Comparison of ENCODE assay signal across 34 cellular contexts in the genomic region with DNA sequence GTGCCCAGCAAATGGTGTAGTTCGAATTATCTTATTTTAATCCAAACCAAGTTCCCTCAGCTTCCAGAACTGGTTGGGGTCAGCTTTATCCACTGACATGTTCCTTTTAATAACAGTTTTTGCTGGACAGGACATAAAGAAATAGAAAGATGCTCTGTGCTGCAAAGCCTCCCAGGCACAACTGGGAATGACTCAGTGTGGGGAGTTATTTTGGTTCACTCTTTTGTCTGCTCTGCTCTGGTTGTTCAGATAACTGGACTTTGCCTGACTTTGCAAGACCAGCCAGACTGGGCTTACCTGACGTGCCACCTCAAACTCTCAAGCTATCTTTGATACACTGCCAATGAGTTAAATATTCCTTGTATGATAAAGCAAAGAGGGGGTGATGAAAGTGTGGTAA. TPM values are rescaled to one million over a fixed set of nuclear protein-coding genes. Genes with fewer than 3 reads are reported as not detected.
"Had no signal": no experiment of that assay in that cellular context is flagged by ENCODE, and none has a peak within 500 bp of the region (broad histone marks: within the 10 kb centered on the region; RNA-seq: fewer than 3 reads in every experiment).

No MANE protein-coding gene starts in this region.

- H3K9me3 ChIP-seq: ovary, psoas muscle, right lobe of liver, sigmoid colon, spleen, suprapubic skin, testis, tibial artery, transverse colon, upper lobe of left lung, uterus had no signal

- H3K79me2 ChIP-seq: parathyroid adenoma had no signal

- H3K4me3 ChIP-seq: neural progenitor cell, ovary, psoas muscle, right lobe of liver, sigmoid colon, skin epidermis, smooth muscle cell, spleen, suprapubic skin, testis, tibial artery, transverse colon, upper lobe of left lung, uterus had no signal

- H3K27ac Mint-ChIP-seq: naive thymus-derived CD4-positive, alpha-beta T cell; natural killer cell; nephron; neural progenitor cell; progenitor cell of endocrine pancreas; stimulated activated memory B cell treated with anti-CD40 and anti-IgM and Interleukin-4, amounts not matched to agents 10 μg/mL and 1 μg/mL and 100 μg/mL, for 72 hours; stimulated activated naive CD8-positive, alpha-beta T cell treated with anti-CD3 and anti-CD28 coated beads, Interleukin-15, amount 100 ng/mL, for 72 hours had no signal

- H3K9ac ChIP-seq: neural progenitor cell, parathyroid adenoma had no signal

- H2AFZ ChIP-seq: neural progenitor cell, parathyroid adenoma had no signal

- H3K4me1 ChIP-seq: neural progenitor cell, parathyroid adenoma, right lobe of liver, sigmoid colon, spleen, suprapubic skin, testis, tibial artery, transverse colon, upper lobe of left lung, uterus had no signal

- H3K27me3 ChIP-seq: neural progenitor cell, ovary, right lobe of liver, testis, upper lobe of left lung, uterus had no signal

- ATAC-seq: naive thymus-derived CD4-positive, alpha-beta T cell; natural killer cell; right cardiac atrium; right lobe of liver; stimulated activated memory B cell treated with anti-CD40 and anti-IgM and Interleukin-4, amounts not matched to agents 10 μg/mL and 1 μg/mL and 100 μg/mL, for 72 hours; stimulated activated naive CD8-positive, alpha-beta T cell treated with anti-CD3 and anti-CD28 coated beads, Interleukin-15, amount 100 ng/mL, for 72 hours; stimulated activated naive CD8-positive, alpha-beta T cell treated with anti-CD3 and anti-CD28 coated beads, Interleukin-15, Interleukin-2, amounts not matched to agents 100 U/mL and 50 U/mL, for 24 hours had no signal

- H3K4me1 Mint-ChIP-seq: naive thymus-derived CD4-positive, alpha-beta T cell; natural killer cell; nephron; stimulated activated memory B cell treated with anti-CD40 and anti-IgM and Interleukin-4, amounts not matched to agents 10 μg/mL and 1 μg/mL and 100 μg/mL, for 72 hours; stimulated activated naive CD8-positive, alpha-beta T cell treated with anti-CD3 and anti-CD28 coated beads, Interleukin-15, amount 100 ng/mL, for 72 hours had no signal

- H3K36me3 ChIP-seq: neural progenitor cell, ovary, right lobe of liver, sigmoid colon, spleen, suprapubic skin, tibial artery, transverse colon, upper lobe of left lung, uterus had no signal

- H3K9me3 Mint-ChIP-seq: nephron; neural progenitor cell; stimulated activated naive CD8-positive, alpha-beta T cell treated with anti-CD3 and anti-CD28 coated beads, Interleukin-15, amount 100 ng/mL, for 72 hours had no signal

- H3K4me3 Mint-ChIP-seq: naive thymus-derived CD4-positive, alpha-beta T cell; natural killer cell; nephron; neural progenitor cell; stimulated activated memory B cell treated with anti-CD40 and anti-IgM and Interleukin-4, amounts not matched to agents 10 μg/mL and 1 μg/mL and 100 μg/mL, for 72 hours; stimulated activated naive CD8-positive, alpha-beta T cell treated with anti-CD3 and anti-CD28 coated beads, Interleukin-15, amount 100 ng/mL, for 72 hours had no signal

- H3K4me2 ChIP-seq: neural progenitor cell, smooth muscle cell had no signal

- H3K36me3 Mint-ChIP-seq: naive thymus-derived CD4-positive, alpha-beta T cell; natural killer cell; neural progenitor cell; stimulated activated memory B cell treated with anti-CD40 and anti-IgM and Interleukin-4, amounts not matched to agents 10 μg/mL and 1 μg/mL and 100 μg/mL, for 72 hours had no signal

- H3K27ac ChIP-seq: neural progenitor cell, ovary, parathyroid adenoma, psoas muscle, right lobe of liver, sigmoid colon, skin epidermis, spleen, suprapubic skin, testis, tibial artery, transverse colon, upper lobe of left lung, uterus had no signal

- DNase-seq: naive thymus-derived CD4-positive, alpha-beta T cell; natural killer cell; occipital lobe; ovary; posterior cingulate gyrus; psoas muscle; right cardiac atrium; right lobe of liver; sigmoid colon; spleen; stimulated activated CD4-positive, alpha-beta T cell treated with anti-CD3 and anti-CD28 coated beads, Interleukin-12 subunit alpha, Interleukin-12 subunit beta, amount 100 ng/mL, for 4 hours; stimulated activated CD4-positive, alpha-beta T cell treated with anti-CD3 and anti-CD28 coated beads, Interleukin-1b, Interleukin-23, amount 100 ng/mL, for 48 hours; stimulated activated CD4-positive, alpha-beta T cell treated with anti-CD3 and anti-CD28 coated beads, Interleukin-4, amount 100 ng/mL, for 1 hour; stimulated activated CD4-positive, alpha-beta T cell treated with anti-CD3 and anti-CD28 coated beads, Interleukin-4, amount 100 ng/mL, for 4 hours; stimulated activated CD8-positive, alpha-beta memory T cell treated with anti-CD3 and anti-CD28 coated beads, Interleukin-4, amount 100 ng/mL, for 48 hours; stimulated activated naive CD4-positive, alpha-beta T cell; stimulated activated naive CD8-positive, alpha-beta T cell treated with anti-CD3 and anti-CD28 coated beads, Interleukin-15, amount 100 ng/mL, for 72 hours; stimulated activated naive CD8-positive, alpha-beta T cell treated with anti-CD3 and anti-CD28 coated beads, Interleukin-15, Interleukin-2, amounts not matched to agents 100 U/mL and 50 U/mL, for 24 hours; substantia nigra; testis; tibial artery; transverse colon; upper lobe of left lung; uterus had no signal

RNA-seq across cellular contexts. Expression of gene SEZ6L, which starts 25.6 kb away (rescaled TPM):
- total RNA-seq: osteoblast, renal cortical epithelial cell had no signal
- polyA plus RNA-seq: naive thymus-derived CD4-positive, alpha-beta T cell had no signal
